Comparison of ENCODE assay signal across 10 cellular contexts in genomic region chr10:116470768-116471415, GRCh38. TPM values are rescaled to one million over a fixed set of nuclear protein-coding genes. Genes with fewer than 3 reads are reported as not detected.
A peak's percentile ranks its signal among the peaks of the same experiment; 100 is the strongest.
DNase-seq lines count a peak whose midpoint lies in the region; FAIRE-seq and TF ChIP-seq lines count a peak whose summit lies in the region.
"Had no signal": no experiment of that assay in that cellular context is flagged by ENCODE, and none has a peak within 500 bp of the region (broad histone marks: within the 10 kb centered on the region; RNA-seq: fewer than 3 reads in every experiment).

No MANE protein-coding gene starts in this region.

- no peak overlapping the region for H2AFZ ChIP-seq in H1 (ENCODE audit: low read length)

- WGBS in H1 (ENCODE audit: extremely low coverage in 1 of 2, insufficient coverage in 1 of 2, insufficient read length in 1 of 2, insufficient replicate concordance in 2 of 2, low coverage in 1 of 2, low lambda C conversion rate in 2 of 2, missing lambda C conversion rate in 1 of 2), 2 experiments, result 57% methylated on average over 6 of the region's 6 CpGs; no CpG with 5 or more reads in 1 of the 2 experiments

- CTCF ChIA-PET in H1 (lab: Charles Lee; ENCODE audit: partially characterized antibody), result interaction anchor here (0.6 to 3.4 kb wide), 20 partner anchors 10 to 446 kb away, joined by 3 to 15 read pairs (median 4); no protein-coding TSS in a partner anchor

- H2BK120ac ChIP-seq in H1 (replicated peaks; ENCODE audit: low read depth, low read length), result no peak overlapping the region

- no peak overlapping the region for H4K91ac ChIP-seq in H1 (replicated peaks; ENCODE audit: insufficient read length, low read length)

- DNase-seq in NCI-H82 (lab: John Stamatoyannopoulos, UW), result peak; percentile 58
- no peak for DNase-seq in NCI-H82 treated with DMSO at 0.1 percent for 48 hours (lab: John Stamatoyannopoulos, UW; ENCODE audit: unreplicated experiment)
- peak; percentile 9 to 48 for DNase-seq in NCI-H526 (lab: John Stamatoyannopoulos, UW)
- DNase-seq in H1 (ENCODE audit: low read depth in 1 of 2, low spot score in 2 of 2), result peak; percentile 21 to 62
- no peak for DNase-seq in type B pancreatic cell (ENCODE audit: extremely low spot score, unreplicated experiment)
- DNase-seq in activated gamma-delta T cell (lab: John Stamatoyannopoulos, UW), result no peak
- no peak for DNase-seq in dorsolateral prefrontal cortex
- no peak for DNase-seq in COLO668 (lab: John Stamatoyannopoulos, UW; ENCODE audit: unreplicated experiment)

- no peaks in the 10 kb centered on the region for H3K4me1 Mint-ChIP-seq in type B pancreatic cell (ENCODE audit: unreplicated experiment)

- no peak overlapping the region for H4K8ac ChIP-seq in H1 (ENCODE audit: extremely low read depth, insufficient read depth, low read length)

- no peak overlapping the region for H3K18ac ChIP-seq in H1 (ENCODE audit: extremely low read depth, low read length)

- H3K14ac ChIP-seq in H1 (ENCODE audit: insufficient read length), result no peak overlapping the region

- no peak overlapping the region for H2BK12ac ChIP-seq in H1 (ENCODE audit: low read depth, low read length)

- no peaks in the 10 kb centered on the region for H3K79me2 ChIP-seq in H1 (ENCODE audit: control insufficient read depth in 1 of 2, insufficient read depth in 2 of 2, low read length in 2 of 2)

- no peaks in the 10 kb centered on the region for H3K9me3 Mint-ChIP-seq in type B pancreatic cell

- H3K27me3 ChIP-seq in H1 (replicated peaks in 1 of 4; ENCODE audit: control insufficient read depth in 3 of 4, extremely low read depth in 1 of 4, insufficient read depth in 3 of 4, low read length in 3 of 4) (no peaks in the 10 kb centered on the region), dorsolateral prefrontal cortex (peaks cover 0 to 7% (median 0%) of the 10 kb centered on the region in 45 donors)

- H3K23me2 ChIP-seq in H1 (ENCODE audit: low read depth, low read length), result no peaks in the 10 kb centered on the region

- no peak overlapping the region for H2BK20ac ChIP-seq in H1 (ENCODE audit: low read length)

- no peak overlapping the region for H2BK15ac ChIP-seq in H1 (ENCODE audit: low read length)

- POLR2A ChIA-PET in H1 (lab: Charles Lee; ENCODE audit: partially characterized antibody), result no interaction called here

- H3K27me3 Mint-ChIP-seq in type B pancreatic cell, result peaks cover 10% of the 10 kb centered on the region

- H4K20me1 ChIP-seq in H1 (replicated peaks in 1 of 2; ENCODE audit: control insufficient read depth in 1 of 2, insufficient read depth in 2 of 2, low read length in 2 of 2), result no peaks in the 10 kb centered on the region

- TF ChIP-seq EP300 in H1 (IDR thresholded peaks at IDR 0.05; ENCODE audit: borderline replicate concordance in 1 of 2, low read depth in 2 of 2, low read length in 2 of 2), result no peak

- TF ChIP-seq POLR2A in H1 (IDR thresholded peaks at IDR 0.05; ENCODE audit: control extremely low read depth in 1 of 2, low read depth in 2 of 2, low read length in 2 of 2), result no peak

- H3K9ac ChIP-seq in H1 (replicated peaks in 1 of 4; ENCODE audit: extremely low read depth in 1 of 4, low read depth in 3 of 4, low read length in 3 of 4), result no peak overlapping the region

- H2BK5ac ChIP-seq in H1 (ENCODE audit: low read depth, low read length), result no peak overlapping the region

- H3K4me2 ChIP-seq in H1 (ENCODE audit: insufficient read depth in 1 of 2, low read depth in 2 of 2, low read length in 2 of 2), result no peak overlapping the region

- H3K27ac Mint-ChIP-seq in type B pancreatic cell, result no peak overlapping the region

- H3K27ac ChIP-seq in H1 (ENCODE audit: low read depth, low read length) (no peak overlapping the region), dorsolateral prefrontal cortex (no peak overlapping the region)

- no peak overlapping the region for H3K56ac ChIP-seq in H1 (replicated peaks; ENCODE audit: insufficient read length, low read depth, low read length)

- H2AK5ac ChIP-seq in H1 (ENCODE audit: low read depth, low read length), result no peak overlapping the region

- H3K9me3 ChIP-seq in H1 (ENCODE audit: insufficient read depth in 2 of 2, low read depth in 1 of 2, low read length in 1 of 2), result no peaks in the 10 kb centered on the region

- H3K4ac ChIP-seq in H1 (replicated peaks; ENCODE audit: insufficient read length, low read depth, low read length), result no peak overlapping the region

- no peaks in the 10 kb centered on the region for H3K79me1 ChIP-seq in H1 (ENCODE audit: low read depth, low read length)

- no peak overlapping the region for H3K4me3 Mint-ChIP-seq in type B pancreatic cell

- H4K5ac ChIP-seq in H1 (ENCODE audit: insufficient read length, low read depth, low read length), result no peak overlapping the region

- TF ChIP-seq RAD21 in H1 (IDR thresholded peaks at IDR 0.05 in 1 of 2, conservative IDR thresholded peaks at IDR 0.05 in 1 of 2; ENCODE audit: low read depth in 2 of 2, low read length in 2 of 2), result peak; percentile 74 to 78

- intact Hi-C loops in dorsolateral prefrontal cortex (cut with DNase I), result no loop called here

- H3K36me3 ChIP-seq in H1 (ENCODE audit: control insufficient read depth in 2 of 4, insufficient read depth in 4 of 4, low read length in 3 of 4), result no peaks in the 10 kb centered on the region

- no peaks in the 10 kb centered on the region for H3K36me3 Mint-ChIP-seq in type B pancreatic cell

- peak; percentile 88 for FAIRE-seq in H1 (lab: Jason Lieb, UNC)
- FAIRE-seq: colon had no signal

- TF ChIP-seq CTCF in H1 (IDR thresholded peaks at IDR 0.05; ENCODE audit: control extremely low read depth in 1 of 3, insufficient read depth in 1 of 3, low read depth in 1 of 3, low read length in 3 of 3) (peak; percentile 60 to 79 (median 68)), type B pancreatic cell (conservative IDR thresholded peaks at IDR 0.05) (peak; percentile 55), dorsolateral prefrontal cortex (IDR thresholded peaks at IDR 0.05 in 54 of 56, conservative IDR thresholded peaks at IDR 0.05 in 2 of 56; ENCODE audit: low read depth in 1 of 56, partially characterized antibody in 56 of 56) (peak in 4 of 56 donors; percentile 15 to 28 (median 20))

- no peaks in the 10 kb centered on the region for H3K4me1 ChIP-seq in H1 (replicated peaks in 1 of 4; ENCODE audit: control insufficient read depth in 3 of 4, insufficient read depth in 4 of 4, low read length in 3 of 4)

- no peak overlapping the region for H3K4me3 ChIP-seq in H1 (ENCODE audit: extremely low read depth in 1 of 4, insufficient read depth in 2 of 4, low read depth in 3 of 4, low read length in 4 of 4)
- H3K4me3 ChIP-seq in dorsolateral prefrontal cortex, result no peak overlapping the region

- no peak overlapping the region for H3K23ac ChIP-seq in H1 (ENCODE audit: insufficient read length)

TF ChIP-seq in H1, 55 proteins besides CTCF, POLR2A, EP300 and RAD21:
- TF ChIP-seq SIRT6 (IDR thresholded peaks at IDR 0.05; ENCODE audit: low read length), result no peak
- TF ChIP-seq NANOG (IDR thresholded peaks at IDR 0.05; ENCODE audit: insufficient read depth, low read depth, low read length, poor library complexity, severe bottlenecking), result no peak
- TF ChIP-seq EZH2 (IDR thresholded peaks at IDR 0.05; ENCODE audit: low read depth, low read length, severe bottlenecking), result no peak
- TF ChIP-seq SP4 (IDR thresholded peaks at IDR 0.05; ENCODE audit: low read length), result no peak
- TF ChIP-seq TAF1 (IDR thresholded peaks at IDR 0.05; ENCODE audit: low read depth, low read length), result no peak

RNA-seq across cellular contexts. Expression of gene PNLIPRP3, which starts 43.2 kb away (rescaled TPM):
- not detected in 2 replicates for total RNA-seq in H1 (2021; fragmentation: NEBNext Ultra II Directional; extraction: Animal tissue kit (Norgen Biotek cat#: 25700))
- not detected in 2 replicates for polyA plus RNA-seq in H1 (2011; rRNA removed)
- polyA plus RNA-seq in H1 (2011; cell fraction: cytosol; rRNA removed), result not detected
- not detected for polyA plus RNA-seq in H1 (2011; cell fraction: nucleus; rRNA removed)
- polyA plus RNA-seq in H1 (2012, experiment 1 of 2), result not detected in 4 replicates
- polyA plus RNA-seq in H1 (2012, experiment 2 of 2), result not detected
- polyA plus RNA-seq in H1 (2013, experiment 1 of 2), result not detected
- polyA plus RNA-seq in H1 (2013, experiment 2 of 2), result not detected
- not detected in 2 replicates for polyA minus RNA-seq in H1 (2011; rRNA and poly(A)+ RNA removed)
- not detected for polyA minus RNA-seq in H1 (2011; cell fraction: cytosol; rRNA and poly(A)+ RNA removed)
- polyA minus RNA-seq in H1 (2011; cell fraction: nucleus; rRNA and poly(A)+ RNA removed), result not detected
- not detected in 2 replicates for total RNA-seq in type B pancreatic cell (ENCODE audit: low replicate concordance)
- not detected for total RNA-seq in dorsolateral prefrontal cortex
- total RNA-seq: T-helper 2 cell treated with Interferon-gamma antibody and Interleukin-4, amounts not matched to agents 100 ng/mL and 5 ng/mL, for 36 hours had no signal

Comparison
In these comparisons a context has a peak if more than half of its experiments do, and no peak if none do; other contexts are left out.
1. DNase-seq: peak in NCI-H82 (single experiment), NCI-H526 (2 of 2) and H1 (2 of 2); none in NCI-H82 treated with DMSO at 0.1 percent for 48 hours (single experiment), type B pancreatic cell (single experiment), activated gamma-delta T cell (single experiment), dorsolateral prefrontal cortex (0 of 10) and COLO668 (single experiment).